23 cellular contexts compared by ENCODE assay signal in the genomic region with DNA sequence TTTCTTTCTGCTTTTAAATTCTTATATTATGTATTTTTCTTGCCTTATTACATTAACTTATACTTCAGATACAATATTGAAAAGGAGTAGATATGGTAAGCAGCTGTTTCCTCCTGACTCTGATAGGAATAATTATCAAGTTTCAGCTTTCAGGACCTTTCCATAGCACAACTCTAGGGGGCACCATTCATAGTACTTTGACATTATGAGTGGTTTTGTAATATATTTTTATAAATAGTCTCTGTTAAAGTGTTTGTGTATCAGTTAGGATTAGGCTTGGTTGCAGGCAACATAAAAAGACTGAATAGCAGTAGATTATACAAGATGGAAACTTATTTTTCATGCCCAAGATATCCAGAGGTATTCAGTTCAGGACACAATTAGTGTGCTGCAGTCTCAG.
"Had no signal": no experiment of that assay in that cellular context is flagged by ENCODE, and none has a peak within 500 bp of the region (broad histone marks: within the 10 kb centered on the region; RNA-seq: fewer than 3 reads in every experiment).

No MANE protein-coding gene starts in this region.

- H3K27ac Mint-ChIP-seq: activated CD4-positive, alpha-beta T cell treated with anti-CD3 and anti-CD28 coated beads, Interleukin-2, amount 10 ng/mL, durations not matched to agents 7 days and 5 days; activated naive CD8-positive, alpha-beta T cell; activated T-helper 2 cell treated with anti-CD3 and anti-CD28 coated beads, Interferon-gamma antibody, Interleukin-2, Interleukin-4, amounts not matched to agents 10 μg/mL and 5 μg/mL and 100 μg/mL, durations not matched to agents 14 hours and 24 hours and 36 hours; immature natural killer cell; T-helper 2 cell treated with Interferon-gamma antibody and Interleukin-4, amounts not matched to agents 5 μg/mL and 100 μg/mL, for 36 hours had no signal

- H3K36me3 Mint-ChIP-seq: activated naive CD8-positive, alpha-beta T cell; immature natural killer cell had no signal

- H3K4me3 Mint-ChIP-seq: activated CD4-positive, alpha-beta T cell treated with anti-CD3 and anti-CD28 coated beads, Interleukin-2, amount 10 ng/mL, durations not matched to agents 7 days and 5 days; activated naive CD8-positive, alpha-beta T cell; activated T-cell treated with anti-CD3 and anti-CD28 coated beads, Interleukin-2, amount 50 U/mL, for 4 hours; immature natural killer cell; T-helper 2 cell treated with Interferon-gamma antibody and Interleukin-4, amounts not matched to agents 5 μg/mL and 100 μg/mL, for 36 hours had no signal

- H3K27me3 Mint-ChIP-seq: activated CD4-positive, alpha-beta T cell treated with anti-CD3 and anti-CD28 coated beads, Interleukin-2, amount 10 ng/mL, durations not matched to agents 7 days and 5 days; activated naive CD8-positive, alpha-beta T cell; naive thymus-derived CD4-positive, alpha-beta T cell had no signal

- H3K9me3 Mint-ChIP-seq: activated T-cell treated with anti-CD3 and anti-CD28 coated beads, Interleukin-2, amount 50 U/mL, for 4 hours; activated T-helper 2 cell treated with anti-CD3 and anti-CD28 coated beads, Interferon-gamma antibody, Interleukin-2, Interleukin-4, amounts not matched to agents 10 μg/mL and 5 μg/mL and 100 μg/mL, durations not matched to agents 14 hours and 24 hours and 36 hours; immature natural killer cell; T-helper 2 cell treated with Interferon-gamma antibody and Interleukin-4, amounts not matched to agents 5 μg/mL and 100 μg/mL, for 36 hours had no signal

- ATAC-seq: activated T-cell treated with anti-CD3 and anti-CD28 coated beads, Interleukin-2, amount 50 U/mL, for 4 hours; left lobe of liver; lower lobe of right lung; naive thymus-derived CD4-positive, alpha-beta T cell; upper lobe of right lung had no signal

- DNase-seq: activated CD4-positive, alpha-beta T cell treated with anti-CD3 and anti-CD28 coated beads, Interleukin-2, amount 10 ng/mL, durations not matched to agents 7 days and 5 days; activated CD4-positive, CD25-positive, alpha-beta regulatory T cell treated with anti-CD3 and anti-CD28 coated beads, Interleukin-2, amount 50 U/mL, for 72 hours; activated CD8-positive, alpha-beta memory T cell treated with anti-CD3 and anti-CD28 coated beads for 24 hours; activated CD8-positive, alpha-beta memory T cell treated with anti-CD3 and anti-CD28 coated beads, Interleukin-2, amount 50 U/mL, for 48 hours; activated naive CD4-positive, alpha-beta T cell; activated T-cell treated with anti-CD3 and anti-CD28 coated beads, Interleukin-2, amount 50 U/mL, for 4 hours; adrenal gland; central memory CD4-positive, alpha-beta T cell; colonic mucosa; dorsolateral prefrontal cortex; erythroblast; foreskin fibroblast; immature natural killer cell; lower lobe of right lung; naive thymus-derived CD4-positive, alpha-beta T cell; stimulated activated CD4-positive, alpha-beta T cell treated with anti-CD3 and anti-CD28 coated beads, Interleukin-4, amount 100 ng/mL, for 24 hours; stimulated activated naive CD4-positive, alpha-beta T cell treated with Interleukin-2 at 50 U/mL for 16 hours; upper lobe of right lung; WERI-Rb-1 had no signal
